In genomic region chrX:40157228-40158035, GRCh38 we compare ENCODE assay signal across 1 cellular context.
A peak's percentile ranks its signal among the peaks of the same experiment; 100 is the strongest.
TF ChIP-seq lines count a peak whose summit lies in the region.

No MANE protein-coding gene starts in this region.

TF ChIP-seq in WTC11, 78 proteins besides CTCF, POLR2A, EP300 and RAD21 (continued from another document):
- TF ChIP-seq HMGXB4 (CRISPR knock-in tag; IDR thresholded peaks at IDR 0.05) (no peak), NR3C1 (CRISPR knock-in tag; conservative IDR thresholded peaks at IDR 0.05; ENCODE audit: low read depth) (no peak), USF1 (CRISPR knock-in tag; IDR thresholded peaks at IDR 0.05) (no peak), FOXP4 (CRISPR knock-in tag; IDR thresholded peaks at IDR 0.05) (peak; percentile 94; the same call in 1 of the 2 replicates), TEAD4 (CRISPR knock-in tag; IDR thresholded peaks at IDR 0.05) (no peak), IRF2 (CRISPR knock-in tag; IDR thresholded peaks at IDR 0.05; ENCODE audit: borderline replicate concordance, low read depth) (no peak), NFYB (CRISPR knock-in tag; conservative IDR thresholded peaks at IDR 0.05; ENCODE audit: low read depth) (no peak)
